ENCODE assay signal across 32 cellular contexts in the genomic region with DNA sequence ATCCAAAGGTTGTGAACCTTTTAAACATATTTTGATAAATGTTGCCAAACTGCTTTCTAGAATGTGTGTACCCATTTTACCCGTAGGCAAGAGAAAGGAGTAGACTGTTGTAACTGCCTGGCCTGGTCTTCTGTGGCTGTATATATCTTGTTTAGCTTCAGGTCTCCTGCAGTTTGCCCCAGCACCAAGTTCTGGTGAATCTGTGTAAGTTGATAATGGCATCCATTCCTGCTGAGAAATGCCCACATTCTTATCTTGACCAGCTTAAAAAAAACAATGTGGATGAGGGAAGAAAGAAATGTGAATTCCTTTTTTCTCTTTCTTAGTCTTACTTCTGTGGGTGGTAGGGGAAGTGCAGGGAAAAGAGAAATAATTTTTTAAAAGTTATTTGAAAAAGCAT.
"Had no signal": no experiment of that assay in that cellular context is flagged by ENCODE, and none has a peak within 500 bp of the region (broad histone marks: within the 10 kb centered on the region; RNA-seq: fewer than 3 reads in every experiment).

No MANE protein-coding gene starts in this region.

- H3K27ac Mint-ChIP-seq: activated CD4-positive, alpha-beta memory T cell treated with anti-CD3 and anti-CD28 coated beads for 36 hours; activated CD4-positive, alpha-beta T cell treated with anti-CD3 and anti-CD28 coated beads, Interleukin-2, amount 10 ng/mL, durations not matched to agents 24 days and 14 days; activated naive CD4-positive, alpha-beta T cell treated with anti-CD3 and anti-CD28 coated beads, Interleukin-2, amount 10 ng/mL, durations not matched to agents 7 days and 5 days; activated naive CD8-positive, alpha-beta T cell treated with anti-CD3 and anti-CD28 coated beads, Interleukin-2, amount 10 ng/mL, durations not matched to agents 7 days and 5 days; activated T-cell treated with anti-CD3 and anti-CD28 coated beads, Interleukin-2, amount 50 U/mL, for 24 hours; effector memory CD8-positive, alpha-beta T cell; stimulated activated memory B cell treated with anti-CD40 and anti-IgM and Interleukin-4, amounts not matched to agents 10 μg/mL and 1 μg/mL and 100 μg/mL, for 72 hours; T-helper 2 cell treated with Interferon-gamma antibody and Interleukin-4, amounts not matched to agents 5 μg/mL and 100 μg/mL, for 36 hours had no signal

- H3K27me3 Mint-ChIP-seq: activated CD4-positive, alpha-beta memory T cell treated with anti-CD3 and anti-CD28 coated beads for 36 hours had no signal

- H3K4me1 ChIP-seq: prostate gland had no signal

- DNase-seq: activated CD4-positive, alpha-beta memory T cell treated with anti-CD3 and anti-CD28 coated beads for 36 hours; activated CD4-positive, alpha-beta T cell treated with anti-CD3 and anti-CD28 coated beads, Interleukin-2, amount 10 ng/mL, durations not matched to agents 24 days and 14 days; activated CD4-positive, CD25-positive, alpha-beta regulatory T cell treated with anti-CD3 and anti-CD28 coated beads, Interleukin-2, amount 50 U/mL, for 72 hours; activated CD8-positive, alpha-beta memory T cell treated with anti-CD3 and anti-CD28 coated beads, Interleukin-2, amount 50 U/mL, for 48 hours; activated gamma-delta T cell; activated naive CD4-positive, alpha-beta T cell treated with anti-CD3 and anti-CD28 coated beads, Interleukin-2, amount 10 ng/mL, durations not matched to agents 7 days and 5 days; activated naive CD8-positive, alpha-beta T cell treated with anti-CD3 and anti-CD28 coated beads, Interleukin-2, amount 10 ng/mL, durations not matched to agents 7 days and 5 days; activated T-cell treated with anti-CD3 and anti-CD28 coated beads, Interleukin-2, amount 50 U/mL, for 24 hours; caudate nucleus; cortex of kidney; effector memory CD8-positive, alpha-beta T cell; erythroblast; gastrocnemius medialis; glutamatergic neuron; left lung; lower lobe of right lung; mucosa of descending colon; pancreas; retina; stimulated activated CD4-positive, alpha-beta T cell treated with anti-CD3 and anti-CD28 coated beads, Interleukin-4, amount 100 ng/mL, for 4 hours; stimulated activated CD8-positive, alpha-beta memory T cell treated with anti-CD3 and anti-CD28 coated beads, Interleukin-4, amount 100 ng/mL, for 48 hours; stimulated activated naive CD8-positive, alpha-beta T cell treated with anti-CD3 and anti-CD28 coated beads, Interleukin-15, amount 100 ng/mL, for 72 hours; substantia nigra; upper lobe of left lung had no signal

- H3K4me3 ChIP-seq: ascending aorta, gastrocnemius medialis, left lung, lower lobe of right lung, mucosa of descending colon, pancreas, prostate gland, upper lobe of left lung, vagina had no signal

- H3K27me3 ChIP-seq: ascending aorta, gastrocnemius medialis, left lung, pancreas, upper lobe of left lung, vagina had no signal

- H3K27ac ChIP-seq: ascending aorta, gastrocnemius medialis, left lung, lower lobe of right lung, neutrophil, prostate gland, upper lobe of left lung, vagina had no signal

- H3K9me3 ChIP-seq: ascending aorta, gastrocnemius medialis, left lung, lower lobe of right lung, mucosa of descending colon, neutrophil, pancreas, prostate gland, upper lobe of left lung, vagina had no signal

- H3K4me1 Mint-ChIP-seq: activated naive CD4-positive, alpha-beta T cell treated with anti-CD3 and anti-CD28 coated beads, Interleukin-2, amount 10 ng/mL, durations not matched to agents 7 days and 5 days; stimulated activated memory B cell treated with anti-CD40 and anti-IgM and Interleukin-4, amounts not matched to agents 10 μg/mL and 1 μg/mL and 100 μg/mL, for 72 hours had no signal

- H3K36me3 Mint-ChIP-seq: activated CD4-positive, alpha-beta memory T cell treated with anti-CD3 and anti-CD28 coated beads for 36 hours; activated naive CD4-positive, alpha-beta T cell treated with anti-CD3 and anti-CD28 coated beads, Interleukin-2, amount 10 ng/mL, durations not matched to agents 7 days and 5 days; activated naive CD8-positive, alpha-beta T cell treated with anti-CD3 and anti-CD28 coated beads, Interleukin-2, amount 10 ng/mL, durations not matched to agents 7 days and 5 days; natural killer cell treated with Interleukin-12 subunit alpha and Interleukin-12 subunit beta and Interleukin-15 and Interleukin-18, amount 100 ng/mL, for 72 hours; stimulated activated memory B cell treated with anti-CD40 and anti-IgM and Interleukin-4, amounts not matched to agents 10 μg/mL and 1 μg/mL and 100 μg/mL, for 72 hours had no signal

- H3K36me3 ChIP-seq: ascending aorta, gastrocnemius medialis, left lung, lower lobe of right lung, neutrophil, pancreas, prostate gland, upper lobe of left lung, vagina had no signal

- H3K4me3 Mint-ChIP-seq: activated CD4-positive, alpha-beta memory T cell treated with anti-CD3 and anti-CD28 coated beads for 36 hours; activated CD4-positive, alpha-beta T cell treated with anti-CD3 and anti-CD28 coated beads, Interleukin-2, amount 10 ng/mL, durations not matched to agents 24 days and 14 days; activated naive CD4-positive, alpha-beta T cell treated with anti-CD3 and anti-CD28 coated beads, Interleukin-2, amount 10 ng/mL, durations not matched to agents 7 days and 5 days; activated naive CD8-positive, alpha-beta T cell treated with anti-CD3 and anti-CD28 coated beads, Interleukin-2, amount 10 ng/mL, durations not matched to agents 7 days and 5 days; activated T-cell treated with anti-CD3 and anti-CD28 coated beads, Interleukin-2, amount 50 U/mL, for 24 hours; effector memory CD8-positive, alpha-beta T cell; stimulated activated memory B cell treated with anti-CD40 and anti-IgM and Interleukin-4, amounts not matched to agents 10 μg/mL and 1 μg/mL and 100 μg/mL, for 72 hours; stimulated activated naive CD8-positive, alpha-beta T cell treated with anti-CD3 and anti-CD28 coated beads, Interleukin-15, amount 100 ng/mL, for 72 hours; T-helper 2 cell treated with Interferon-gamma antibody and Interleukin-4, amounts not matched to agents 5 μg/mL and 100 μg/mL, for 36 hours had no signal

- ATAC-seq: effector memory CD8-positive, alpha-beta T cell; gastrocnemius medialis; left lung; lower lobe of right lung; mucosa of descending colon; natural killer cell treated with Interleukin-12 subunit alpha and Interleukin-12 subunit beta and Interleukin-15 and Interleukin-18, amount 100 ng/mL, for 72 hours; sciatic nerve; stimulated activated memory B cell treated with anti-CD40 and anti-IgM and Interleukin-4, amounts not matched to agents 10 μg/mL and 1 μg/mL and 100 μg/mL, for 72 hours; stimulated activated naive CD8-positive, alpha-beta T cell treated with anti-CD3 and anti-CD28 coated beads, Interleukin-15, amount 100 ng/mL, for 72 hours had no signal
